6 cellular contexts compared by ENCODE assay signal in the genomic region with DNA sequence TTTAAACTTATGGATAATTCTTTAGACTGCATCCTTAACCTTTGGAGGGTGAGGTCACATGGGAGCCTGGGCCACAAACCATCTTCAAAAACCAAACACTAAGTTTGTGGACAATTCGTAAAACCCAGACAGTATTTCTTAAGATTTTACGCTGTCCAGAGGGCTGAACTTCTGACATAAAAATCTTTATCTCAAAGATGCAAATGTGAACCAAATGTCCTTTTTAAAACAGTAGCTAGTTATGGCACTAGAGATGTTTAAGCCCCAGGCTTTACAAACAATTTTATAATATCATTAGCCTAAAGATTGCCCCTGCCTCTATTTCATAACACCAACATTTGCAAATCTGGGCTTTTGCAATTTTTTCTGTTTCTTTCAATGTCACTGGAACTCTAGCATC.
"Had no signal": no experiment of that assay in that cellular context is flagged by ENCODE, and none has a peak within 500 bp of the region (broad histone marks: within the 10 kb centered on the region; RNA-seq: fewer than 3 reads in every experiment).

No MANE protein-coding gene starts in this region.

- H3K4me1 Mint-ChIP-seq: IgD-negative memory B cell had no signal

- DNase-seq: IMR-90, KBM-7 had no signal

- ATAC-seq: HepG2, K562 had no signal

- H3K27ac ChIP-seq: HL-60 had no signal

- H3K4me3 ChIP-seq: K562 had no signal

- H3K4me3 Mint-ChIP-seq: IgD-negative memory B cell had no signal

- H3K27me3 Mint-ChIP-seq: IgD-negative memory B cell had no signal

- H3K27ac Mint-ChIP-seq: IgD-negative memory B cell had no signal
